Comparison of ENCODE assay signal across 2 cellular contexts in the genomic region with DNA sequence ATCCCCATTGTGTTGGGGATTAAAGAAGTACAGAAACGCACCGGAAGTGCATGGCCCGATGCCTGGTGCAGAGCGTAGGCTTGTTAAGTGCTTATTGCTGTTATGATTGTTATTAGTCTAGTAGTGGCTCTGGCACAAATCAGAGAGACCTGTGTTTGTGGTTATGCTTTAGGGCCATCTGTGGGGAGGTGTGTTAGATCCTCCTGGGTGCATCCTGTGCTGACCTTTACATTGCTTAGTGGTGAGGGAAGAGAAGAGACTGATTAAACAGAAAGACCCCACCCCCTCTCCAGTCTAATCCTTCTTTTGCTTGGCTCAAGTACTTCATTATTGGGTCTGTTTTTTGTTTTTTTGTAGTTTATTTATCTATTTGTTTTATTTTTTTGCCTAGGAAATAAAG.
TF ChIP-seq lines count a peak whose summit lies in the region.

No MANE protein-coding gene starts in this region.

TF ChIP-seq in SK-N-SH, 30 proteins besides CTCF, POLR2A, EP300 and RAD21 (continued from another document):
- no peak for TF ChIP-seq TAF1 (IDR thresholded peaks at IDR 0.05; ENCODE audit: borderline replicate concordance, low read depth, low read length)
- no peak for TF ChIP-seq CHD2 (IDR thresholded peaks at IDR 0.05; ENCODE audit: low read length, partially characterized antibody)
- no peak for TF ChIP-seq SMC3 (IDR thresholded peaks at IDR 0.05; ENCODE audit: low read depth, low read length)
- TF ChIP-seq, protein P1, sequence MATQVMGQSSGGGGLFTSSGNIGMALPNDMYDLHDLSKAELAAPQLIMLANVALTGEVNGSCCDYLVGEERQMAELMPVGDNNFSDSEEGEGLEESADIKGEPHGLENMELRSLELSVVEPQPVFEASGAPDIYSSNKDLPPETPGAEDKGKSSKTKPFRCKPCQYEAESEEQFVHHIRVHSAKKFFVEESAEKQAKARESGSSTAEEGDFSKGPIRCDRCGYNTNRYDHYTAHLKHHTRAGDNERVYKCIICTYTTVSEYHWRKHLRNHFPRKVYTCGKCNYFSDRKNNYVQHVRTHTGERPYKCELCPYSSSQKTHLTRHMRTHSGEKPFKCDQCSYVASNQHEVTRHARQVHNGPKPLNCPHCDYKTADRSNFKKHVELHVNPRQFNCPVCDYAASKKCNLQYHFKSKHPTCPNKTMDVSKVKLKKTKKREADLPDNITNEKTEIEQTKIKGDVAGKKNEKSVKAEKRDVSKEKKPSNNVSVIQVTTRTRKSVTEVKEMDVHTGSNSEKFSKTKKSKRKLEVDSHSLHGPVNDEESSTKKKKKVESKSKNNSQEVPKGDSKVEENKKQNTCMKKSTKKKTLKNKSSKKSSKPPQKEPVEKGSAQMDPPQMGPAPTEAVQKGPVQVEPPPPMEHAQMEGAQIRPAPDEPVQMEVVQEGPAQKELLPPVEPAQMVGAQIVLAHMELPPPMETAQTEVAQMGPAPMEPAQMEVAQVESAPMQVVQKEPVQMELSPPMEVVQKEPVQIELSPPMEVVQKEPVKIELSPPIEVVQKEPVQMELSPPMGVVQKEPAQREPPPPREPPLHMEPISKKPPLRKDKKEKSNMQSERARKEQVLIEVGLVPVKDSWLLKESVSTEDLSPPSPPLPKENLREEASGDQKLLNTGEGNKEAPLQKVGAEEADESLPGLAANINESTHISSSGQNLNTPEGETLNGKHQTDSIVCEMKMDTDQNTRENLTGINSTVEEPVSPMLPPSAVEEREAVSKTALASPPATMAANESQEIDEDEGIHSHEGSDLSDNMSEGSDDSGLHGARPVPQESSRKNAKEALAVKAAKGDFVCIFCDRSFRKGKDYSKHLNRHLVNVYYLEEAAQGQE (IDR thresholded peaks at IDR 0.05; ENCODE audit: low read depth, low read length): no peak
- TF ChIP-seq, protein P2, sequence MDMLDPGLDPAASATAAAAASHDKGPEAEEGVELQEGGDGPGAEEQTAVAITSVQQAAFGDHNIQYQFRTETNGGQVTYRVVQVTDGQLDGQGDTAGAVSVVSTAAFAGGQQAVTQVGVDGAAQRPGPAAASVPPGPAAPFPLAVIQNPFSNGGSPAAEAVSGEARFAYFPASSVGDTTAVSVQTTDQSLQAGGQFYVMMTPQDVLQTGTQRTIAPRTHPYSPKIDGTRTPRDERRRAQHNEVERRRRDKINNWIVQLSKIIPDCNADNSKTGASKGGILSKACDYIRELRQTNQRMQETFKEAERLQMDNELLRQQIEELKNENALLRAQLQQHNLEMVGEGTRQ (IDR thresholded peaks at IDR 0.05; ENCODE audit: borderline replicate concordance, low read depth, low read length): no peak
- TF ChIP-seq GABPA (IDR thresholded peaks at IDR 0.05; ENCODE audit: low read depth): no peak
- TF ChIP-seq NFIC (IDR thresholded peaks at IDR 0.05; ENCODE audit: borderline replicate concordance): no peak
- TF ChIP-seq MXI1 (IDR thresholded peaks at IDR 0.05; ENCODE audit: low read depth, low read length): no peak

TF ChIP-seq in H1, 55 proteins besides CTCF, POLR2A, EP300 and RAD21 (continued from another document):
- TF ChIP-seq KDM5A (IDR thresholded peaks at IDR 0.05; ENCODE audit: low read length): no peak
- no peak for TF ChIP-seq RXRA (IDR thresholded peaks at IDR 0.05; ENCODE audit: insufficient read depth, low read depth, low read length)
- no peak for TF ChIP-seq BCL11A (IDR thresholded peaks at IDR 0.05; ENCODE audit: low read depth in 2 of 2, low read length in 2 of 2)
- TF ChIP-seq TEAD4 (IDR thresholded peaks at IDR 0.05; ENCODE audit: low read depth, low read length): no peak
- no peak for TF ChIP-seq NRF1 (IDR thresholded peaks at IDR 0.05; ENCODE audit: low read depth, low read length)
- TF ChIP-seq, protein P3, sequence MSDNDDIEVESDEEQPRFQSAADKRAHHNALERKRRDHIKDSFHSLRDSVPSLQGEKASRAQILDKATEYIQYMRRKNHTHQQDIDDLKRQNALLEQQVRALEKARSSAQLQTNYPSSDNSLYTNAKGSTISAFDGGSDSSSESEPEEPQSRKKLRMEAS (IDR thresholded peaks at IDR 0.05): no peak
- TF ChIP-seq SP2 (IDR thresholded peaks at IDR 0.05; ENCODE audit: low read length): no peak
